Comparison of ENCODE assay signal across 29 cellular contexts in genomic region chr12:3255071-3255470, GRCh38.
"Had no signal": no experiment of that assay in that cellular context is flagged by ENCODE, and none has a peak within 500 bp of the region (broad histone marks: within the 10 kb centered on the region; RNA-seq: fewer than 3 reads in every experiment).

No MANE protein-coding gene starts in this region.

- H3K27me3 Mint-ChIP-seq: activated CD4-positive, alpha-beta memory T cell treated with anti-CD3 and anti-CD28 coated beads for 36 hours had no signal

- DNase-seq: activated CD4-positive, alpha-beta memory T cell treated with anti-CD3 and anti-CD28 coated beads for 36 hours; activated CD4-positive, alpha-beta T cell treated with anti-CD3 and anti-CD28 coated beads, Interleukin-2, amount 10 ng/mL, durations not matched to agents 24 days and 14 days; activated CD4-positive, CD25-positive, alpha-beta regulatory T cell treated with anti-CD3 and anti-CD28 coated beads, Interleukin-2, amount 50 U/mL, for 72 hours; activated CD8-positive, alpha-beta memory T cell treated with anti-CD3 and anti-CD28 coated beads, Interleukin-2, amount 50 U/mL, for 4 hours; activated gamma-delta T cell; activated naive CD4-positive, alpha-beta T cell treated with anti-CD3 and anti-CD28 coated beads, Interleukin-2, amount 10 ng/mL, durations not matched to agents 7 days and 5 days; activated naive CD8-positive, alpha-beta T cell treated with anti-CD3 and anti-CD28 coated beads, Interleukin-2, amount 10 ng/mL, durations not matched to agents 7 days and 5 days; activated T-cell treated with anti-CD3 and anti-CD28 coated beads, Interleukin-2, amount 50 U/mL, for 1 hour; brain microvascular endothelial cell; central memory CD4-positive, alpha-beta T cell; endodermal cell; foreskin fibroblast; natural killer cell; occipital lobe; right lobe of liver; stimulated activated CD4-positive, alpha-beta T cell treated with anti-CD3 and anti-CD28 coated beads, Interleukin-15, amount 100 ng/mL, for 24 hours; stimulated activated CD4-positive, alpha-beta T cell treated with anti-CD3 and anti-CD28 coated beads, Interleukin-2, amount 100 ng/mL, for 24 hours; stimulated activated naive B cell treated with anti-CD40 and anti-IgM and Interleukin-4, amounts not matched to agents 10 μg/mL and 1 μg/mL and 100 μg/mL, for 72 hours; stomach; T-helper 17 cell; T1000 had no signal

- H3K36me3 ChIP-seq: brain microvascular endothelial cell, neural progenitor cell, right lobe of liver, stomach, tibial nerve had no signal

- H3K4me1 Mint-ChIP-seq: activated CD4-positive, alpha-beta T cell treated with anti-CD3 and anti-CD28 coated beads, Interleukin-2, amount 10 ng/mL, durations not matched to agents 24 days and 14 days; natural killer cell had no signal

- H3K9me3 Mint-ChIP-seq: activated CD4-positive, alpha-beta memory T cell treated with anti-CD3 and anti-CD28 coated beads for 36 hours; activated CD4-positive, alpha-beta T cell treated with anti-CD3 and anti-CD28 coated beads, Interleukin-2, amount 10 ng/mL, durations not matched to agents 24 days and 14 days; activated naive CD4-positive, alpha-beta T cell treated with anti-CD3 and anti-CD28 coated beads, Interleukin-2, amount 10 ng/mL, durations not matched to agents 7 days and 5 days; activated naive CD8-positive, alpha-beta T cell treated with anti-CD3 and anti-CD28 coated beads, Interleukin-2, amount 10 ng/mL, durations not matched to agents 7 days and 5 days; activated T-helper 1 cell treated with anti-CD3 and anti-CD28 coated beads, Interleukin-12 subunit alpha, Interleukin-12 subunit beta, Interleukin-2, Interleukin-4 antibody, amounts not matched to agents 30 ng/mL and 10 ng/mL and 1 ng/mL, durations not matched to agents 14 hours and 24 hours and 36 hours; dendritic cell treated with granulocyte-macrophage colony-stimulating factor and Interleukin-4, amounts not matched to agents 40 ng/mL and 50 ng/mL, for 4 days; endodermal cell; mesothelial cell of epicardium; natural killer cell; neural progenitor cell; stimulated activated naive B cell treated with anti-CD40 and anti-IgM and Interleukin-4, amounts not matched to agents 10 μg/mL and 1 μg/mL and 100 μg/mL, for 72 hours had no signal

- H3K4me3 Mint-ChIP-seq: activated CD4-positive, alpha-beta memory T cell treated with anti-CD3 and anti-CD28 coated beads for 36 hours; activated CD4-positive, alpha-beta T cell treated with anti-CD3 and anti-CD28 coated beads, Interleukin-2, amount 10 ng/mL, durations not matched to agents 24 days and 14 days; activated naive CD4-positive, alpha-beta T cell treated with anti-CD3 and anti-CD28 coated beads, Interleukin-2, amount 10 ng/mL, durations not matched to agents 7 days and 5 days; activated naive CD8-positive, alpha-beta T cell treated with anti-CD3 and anti-CD28 coated beads, Interleukin-2, amount 10 ng/mL, durations not matched to agents 7 days and 5 days; activated T-helper 1 cell treated with anti-CD3 and anti-CD28 coated beads, Interleukin-12 subunit alpha, Interleukin-12 subunit beta, Interleukin-2, Interleukin-4 antibody, amounts not matched to agents 30 ng/mL and 10 ng/mL and 1 ng/mL, durations not matched to agents 14 hours and 24 hours and 36 hours; dendritic cell treated with granulocyte-macrophage colony-stimulating factor and Interleukin-4, amounts not matched to agents 40 ng/mL and 50 ng/mL, for 4 days; endodermal cell; mesothelial cell of epicardium; natural killer cell; neural progenitor cell; stimulated activated naive B cell treated with anti-CD40 and anti-IgM and Interleukin-4, amounts not matched to agents 10 μg/mL and 1 μg/mL and 100 μg/mL, for 72 hours; T-helper 17 cell had no signal

- H3K27ac ChIP-seq: brain microvascular endothelial cell, neural progenitor cell, parathyroid adenoma, right lobe of liver, tibial nerve had no signal

- H3K9ac ChIP-seq: neural progenitor cell, parathyroid adenoma had no signal

- H3K9me3 ChIP-seq: right lobe of liver, stomach, tibial nerve had no signal

- H3K27ac Mint-ChIP-seq: activated CD4-positive, alpha-beta memory T cell treated with anti-CD3 and anti-CD28 coated beads for 36 hours; activated CD4-positive, alpha-beta T cell treated with anti-CD3 and anti-CD28 coated beads, Interleukin-2, amount 10 ng/mL, durations not matched to agents 24 days and 14 days; activated naive CD4-positive, alpha-beta T cell treated with anti-CD3 and anti-CD28 coated beads, Interleukin-2, amount 10 ng/mL, durations not matched to agents 7 days and 5 days; activated naive CD8-positive, alpha-beta T cell treated with anti-CD3 and anti-CD28 coated beads, Interleukin-2, amount 10 ng/mL, durations not matched to agents 7 days and 5 days; activated T-helper 1 cell treated with anti-CD3 and anti-CD28 coated beads, Interleukin-12 subunit alpha, Interleukin-12 subunit beta, Interleukin-2, Interleukin-4 antibody, amounts not matched to agents 30 ng/mL and 10 ng/mL and 1 ng/mL, durations not matched to agents 14 hours and 24 hours and 36 hours; dendritic cell treated with granulocyte-macrophage colony-stimulating factor and Interleukin-4, amounts not matched to agents 40 ng/mL and 50 ng/mL, for 4 days; endodermal cell; mesothelial cell of epicardium; natural killer cell; neural progenitor cell; stimulated activated naive B cell treated with anti-CD40 and anti-IgM and Interleukin-4, amounts not matched to agents 10 μg/mL and 1 μg/mL and 100 μg/mL, for 72 hours; T-helper 17 cell had no signal

- H3K4me1 ChIP-seq: parathyroid adenoma had no signal

- H3K27me3 ChIP-seq: brain microvascular endothelial cell, neural progenitor cell, right lobe of liver, stomach, tibial nerve had no signal

- H3K4me3 ChIP-seq: neural progenitor cell, right lobe of liver, smooth muscle cell, stomach, tibial nerve had no signal

- ATAC-seq: esophagus mucosa; natural killer cell; right lobe of liver; stimulated activated naive B cell treated with anti-CD40 and anti-IgM and Interleukin-4, amounts not matched to agents 10 μg/mL and 1 μg/mL and 100 μg/mL, for 72 hours; T-helper 17 cell had no signal

- H3K36me3 Mint-ChIP-seq: activated CD4-positive, alpha-beta memory T cell treated with anti-CD3 and anti-CD28 coated beads for 36 hours; activated naive CD4-positive, alpha-beta T cell treated with anti-CD3 and anti-CD28 coated beads, Interleukin-2, amount 10 ng/mL, durations not matched to agents 7 days and 5 days; activated naive CD8-positive, alpha-beta T cell treated with anti-CD3 and anti-CD28 coated beads, Interleukin-2, amount 10 ng/mL, durations not matched to agents 7 days and 5 days; mesothelial cell of epicardium; natural killer cell; neural progenitor cell; stimulated activated naive B cell treated with anti-CD40 and anti-IgM and Interleukin-4, amounts not matched to agents 10 μg/mL and 1 μg/mL and 100 μg/mL, for 72 hours had no signal
